In the genomic region with DNA sequence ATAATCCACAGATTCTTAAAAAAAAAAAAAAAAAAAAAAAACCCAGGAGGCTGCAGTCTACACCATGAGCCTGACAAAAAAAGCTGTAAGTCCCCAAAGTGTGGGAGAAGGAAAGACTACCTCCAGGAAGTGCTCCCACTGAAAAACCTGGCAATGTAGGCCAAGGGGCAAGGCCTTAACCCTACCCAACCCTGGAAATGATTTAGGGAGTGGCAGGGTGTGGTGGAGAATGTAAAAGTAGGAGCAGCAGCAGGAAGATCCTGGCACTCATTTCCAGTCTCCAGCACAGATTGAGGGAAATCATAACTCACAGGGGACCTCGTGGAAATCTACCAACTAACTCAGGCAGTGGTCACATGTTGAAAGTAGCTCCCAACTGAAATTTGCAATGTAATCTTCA, we compare ENCODE assay signal across 17 cellular contexts.
"Had no signal": no experiment of that assay in that cellular context is flagged by ENCODE, and none has a peak within 500 bp of the region (broad histone marks: within the 10 kb centered on the region; RNA-seq: fewer than 3 reads in every experiment).

No MANE protein-coding gene starts in this region.

- FAIRE-seq: endometrium, frontal cortex, urothelium cell line had no signal

- H3K27me3 ChIP-seq: brain microvascular endothelial cell had no signal

- H3K4me3 ChIP-seq: coronary artery, lung had no signal

- ATAC-seq: activated CD4-positive, alpha-beta T cell treated with anti-CD3 and anti-CD28 coated beads for 36 hours; activated CD8-positive, alpha-beta memory T cell treated with anti-CD3 and anti-CD28 coated beads, Interleukin-2, amount 10 ng/mL, durations not matched to agents 7 days and 5 days; left lobe of liver; naive thymus-derived CD8-positive, alpha-beta T cell had no signal

- H3K27ac ChIP-seq: brain microvascular endothelial cell, coronary artery had no signal

- H3K36me3 ChIP-seq: brain microvascular endothelial cell had no signal

- DNase-seq: activated CD4-positive, alpha-beta memory T cell treated with anti-CD3 and anti-CD28 coated beads, Interleukin-2, amount 10 ng/mL, durations not matched to agents 7 days and 5 days; activated CD4-positive, alpha-beta T cell treated with anti-CD3 and anti-CD28 coated beads for 36 hours; activated CD8-positive, alpha-beta memory T cell treated with anti-CD3 and anti-CD28 coated beads, Interleukin-2, amount 10 ng/mL, durations not matched to agents 7 days and 5 days; activated naive CD4-positive, alpha-beta T cell treated with Interleukin-2 at 50 U/mL for 16 hours; activated T-cell treated with anti-CD3 and anti-CD28 coated beads, Interleukin-2, amount 50 U/mL, for 1 hour; aorta; brain microvascular endothelial cell; hypothalamus; midbrain; naive thymus-derived CD8-positive, alpha-beta T cell; stimulated activated naive CD4-positive, alpha-beta T cell had no signal
